In genomic region chr2:121776885-121777698, GRCh38 we compare ENCODE assay signal across 2 cellular contexts.
TF ChIP-seq lines count a peak whose summit lies in the region.

No MANE protein-coding gene starts in this region.

TF ChIP-seq in SK-N-SH, 30 proteins besides CTCF, POLR2A, EP300 and RAD21 (continued from another document):
- TF ChIP-seq RXRA (IDR thresholded peaks at IDR 0.05; ENCODE audit: borderline replicate concordance, low read depth) (no peak), TAF1 (IDR thresholded peaks at IDR 0.05; ENCODE audit: borderline replicate concordance, low read depth, low read length) (no peak), MEF2A (IDR thresholded peaks at IDR 0.05; ENCODE audit: borderline replicate concordance, low read depth) (no peak), IRF3 (IDR thresholded peaks at IDR 0.05; ENCODE audit: low read depth, low read length) (no peak), MXI1 (IDR thresholded peaks at IDR 0.05; ENCODE audit: low read depth, low read length) (no peak), CHD2 (IDR thresholded peaks at IDR 0.05; ENCODE audit: low read length, partially characterized antibody) (no peak), TEAD4 (IDR thresholded peaks at IDR 0.05; ENCODE audit: borderline replicate concordance, insufficient read depth) (no peak), NFIC (IDR thresholded peaks at IDR 0.05; ENCODE audit: borderline replicate concordance) (no peak), USF1 (IDR thresholded peaks at IDR 0.05; ENCODE audit: borderline replicate concordance, low read depth) (no peak)

TF ChIP-seq in SK-N-SH treated with all-trans-retinoic acid at 6 μM for 48 hours, 23 proteins besides CTCF, POLR2A, EP300 and RAD21 (continued from another document):
- TF ChIP-seq CSRNP3 (CRISPR knock-in tag; IDR thresholded peaks at IDR 0.05) (no peak), POU6F1 (CRISPR knock-in tag; IDR thresholded peaks at IDR 0.05; ENCODE audit: borderline replicate concordance, low read depth) (no peak), CSDC2 (CRISPR knock-in tag; IDR thresholded peaks at IDR 0.05) (no peak), CREB5 (CRISPR knock-in tag; IDR thresholded peaks at IDR 0.05; ENCODE audit: low read depth) (no peak), GLIS3 (CRISPR knock-in tag; IDR thresholded peaks at IDR 0.05) (no peak), ARNTL (CRISPR knock-in tag; IDR thresholded peaks at IDR 0.05; ENCODE audit: borderline replicate concordance, low read depth) (no peak), SNAI2 (CRISPR knock-in tag; IDR thresholded peaks at IDR 0.05) (no peak), TCF4 (CRISPR knock-in tag; IDR thresholded peaks at IDR 0.05; ENCODE audit: borderline replicate concordance) (no peak), TOX (CRISPR knock-in tag; IDR thresholded peaks at IDR 0.05; ENCODE audit: borderline replicate concordance) (no peak)
